ENCODE assay signal across 1 cellular context in the genomic region with DNA sequence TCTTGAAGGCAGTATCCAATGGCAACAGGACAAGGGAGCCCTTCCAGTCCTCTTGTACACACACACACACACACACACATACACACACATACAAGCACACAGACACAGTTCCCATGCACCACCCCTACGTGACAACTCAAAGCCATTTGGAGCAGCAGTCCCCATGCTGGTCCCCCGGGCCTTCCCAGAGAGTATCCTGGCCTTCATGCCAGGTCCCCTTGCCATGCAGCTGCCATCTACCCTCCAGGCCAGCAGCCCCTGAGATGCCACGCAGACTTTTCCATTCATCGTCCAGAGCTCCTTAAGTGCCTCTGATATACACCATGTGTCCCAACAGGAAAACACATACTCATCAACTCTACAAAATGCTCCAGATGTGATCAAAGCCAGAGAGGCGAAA.
TF ChIP-seq lines count a peak whose summit lies in the region.

No MANE protein-coding gene starts in this region.

TF ChIP-seq in K562, 482 proteins besides CTCF, POLR2A, EP300 and RAD21 (continued from another document):
- TF ChIP-seq CBFA2T2 (conservative IDR thresholded peaks at IDR 0.05) (no peak), ELF4 (CRISPR knock-in tag; IDR thresholded peaks at IDR 0.05) (no peak), ZC3H8 (IDR thresholded peaks at IDR 0.05) (no peak), TAF7 (tag; IDR thresholded peaks at IDR 0.05) (no peak), MYNN (IDR thresholded peaks at IDR 0.05) (peak; percentile 87; the same call in 1 of the 2 replicates), MYNN (CRISPR knock-in tag; IDR thresholded peaks at IDR 0.05) (no peak), ZBTB1 (CRISPR knock-in tag; IDR thresholded peaks at IDR 0.05; ENCODE audit: borderline replicate concordance, low read depth) (no peak), TCF7L2 (IDR thresholded peaks at IDR 0.05; ENCODE audit: low read depth, low read length) (no peak)
